8 cellular contexts compared by ENCODE assay signal in the genomic region with DNA sequence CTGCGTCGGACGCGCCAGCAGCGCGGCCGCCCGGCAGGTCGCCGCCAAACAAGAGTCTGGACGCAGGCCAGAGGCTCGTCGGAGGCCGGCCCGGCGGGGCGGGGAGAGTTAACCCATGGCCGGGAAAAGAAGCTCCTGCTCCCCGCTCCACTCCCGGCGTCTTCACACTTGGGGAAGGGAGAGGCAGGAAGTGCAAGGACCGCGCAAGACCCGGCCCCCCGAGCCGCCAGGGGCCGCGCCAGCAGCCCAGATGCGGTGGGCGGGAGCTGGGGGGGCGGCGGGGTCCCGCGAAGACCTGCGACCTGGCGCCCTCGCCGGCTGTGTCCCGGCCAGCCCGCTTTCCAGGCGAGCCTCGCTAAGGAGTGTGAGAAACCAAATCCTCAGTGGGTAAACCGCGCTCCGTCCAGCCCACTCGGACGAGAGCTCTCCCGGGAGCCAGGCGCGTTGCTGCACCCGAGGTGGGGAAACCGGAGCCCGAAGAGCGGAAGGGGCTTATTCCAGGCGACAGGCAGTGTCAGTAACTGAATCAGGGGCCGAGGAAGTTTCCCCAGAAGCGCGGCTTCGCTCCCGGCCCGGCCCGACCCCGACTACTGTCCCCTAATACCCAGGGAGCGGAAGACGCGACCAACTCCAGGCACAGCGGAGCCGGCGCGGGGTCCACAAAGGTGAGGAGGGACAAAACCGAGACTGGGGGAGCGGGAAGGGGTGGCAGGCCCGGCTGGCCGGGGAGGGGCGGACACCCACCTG. TPM values are rescaled to one million over a fixed set of nuclear protein-coding genes. Genes with fewer than 3 reads are reported as not detected.
A peak's percentile ranks its signal among the peaks of the same experiment; 100 is the strongest.
DNase-seq lines count a peak whose midpoint lies in the region; ATAC-seq and TF ChIP-seq lines count a peak whose summit lies in the region.

No MANE protein-coding gene starts in this region.

- WGBS in smooth muscle cell (ENCODE audit: low lambda C conversion rate): under 1% methylated on average over 57 of the region's 75 CpGs

- peak overlapping the region; percentile 85 to 94 (median 90) for H3K4me3 Mint-ChIP-seq in brain

- CTCF ChIA-PET in A673 (lab: Charles Lee): interaction anchor here (0.7 to 0.9 kb wide), 3 partner anchors 42 to 219 kb away, joined by 3 to 5 read pairs (median 3); no protein-coding TSS in a partner anchor

- H3K79me2 ChIP-seq in smooth muscle cell (ENCODE audit: low read depth): peaks cover 4% of the 10 kb centered on the region

- peak; percentile 25 for DNase-seq in A673 (ENCODE audit: low spot score)
- DNase-seq in M059J (ENCODE audit: low read depth): peak; percentile 39
- peak; percentile 69 for DNase-seq in iPS-NIHi11 (ENCODE audit: low spot score)
- DNase-seq in smooth muscle cell (lab: John Stamatoyannopoulos, UW; ENCODE audit: unreplicated experiment): peak; percentile 28
- DNase-seq in KG1 (lab: John Stamatoyannopoulos, UW): no peak

- H4K20me1 ChIP-seq in smooth muscle cell (ENCODE audit: low read depth): peaks cover 21% of the 10 kb centered on the region

- TF ChIP-seq CTCF in A673 (conservative IDR thresholded peaks at IDR 0.05; ENCODE audit: low read depth, low read length) (no peak), brain (conservative IDR thresholded peaks at IDR 0.05) (no peak), smooth muscle cell (IDR thresholded peaks at IDR 0.05; ENCODE audit: borderline replicate concordance, insufficient read depth, poor library complexity, severe bottlenecking) (no peak)

- BruUV-seq in A673 (replicated peaks; lab: Mats Ljungman, UMichigan): no TSS peak

- peak overlapping the region; percentile 35 for H3K9ac ChIP-seq in smooth muscle cell (ENCODE audit: low read depth)

- peaks cover 35% of the 10 kb centered on the region for H3K27me3 ChIP-seq in A673 (replicated peaks; ENCODE audit: insufficient read depth, low read depth, low read length, poor library complexity)
- no peaks in the 10 kb centered on the region for H3K27me3 ChIP-seq in smooth muscle cell (ENCODE audit: low read depth)

- H3K27ac Mint-ChIP-seq in brain: peak overlapping the region in 4 of 5 experiments; percentile 45 to 89 (median 76)

- H3K36me3 Mint-ChIP-seq in brain: peaks cover 7% of the 10 kb centered on the region

- peak overlapping the region; percentile 98 for H3K4me2 ChIP-seq in smooth muscle cell

- peaks cover 4% of the 10 kb centered on the region for H3K27me3 Mint-ChIP-seq in brain

- H2AFZ ChIP-seq in smooth muscle cell (ENCODE audit: low read depth): peak overlapping the region; percentile 98

- intact Hi-C loops in A673 (cut with micrococcal nuclease; ENCODE audit: unreplicated experiment): no loop called here

- peak; percentile 25 for ATAC-seq in GM18498 (IDR thresholded peaks at IDR 0.05; ENCODE audit: unreplicated experiment)
- no peak for ATAC-seq in HG03039 (IDR thresholded peaks at IDR 0.05; ENCODE audit: unreplicated experiment)

- H3K27ac ChIP-seq in A673 (ENCODE audit: low read depth, low read length, poor library complexity, severe bottlenecking) (no peak overlapping the region), smooth muscle cell (ENCODE audit: low read depth) (no peak overlapping the region)

- H3K9me3 Mint-ChIP-seq in brain: peaks cover 0 to 4% (median 0%) of the 10 kb centered on the region in 5 experiments

- H3K4me1 Mint-ChIP-seq in brain: peaks cover 28% of the 10 kb centered on the region

- no peaks in the 10 kb centered on the region for H3F3A ChIP-seq in smooth muscle cell (ENCODE audit: low read depth)

- no peaks in the 10 kb centered on the region for H3K36me3 ChIP-seq in A673 (ENCODE audit: insufficient read depth, low read length, poor library complexity, severe bottlenecking)
- no peaks in the 10 kb centered on the region for H3K36me3 ChIP-seq in smooth muscle cell (ENCODE audit: low read depth)

- POLR2A ChIA-PET in A673 (lab: Charles Lee; ENCODE audit: low non-redundant PET): no interaction called here

- H3K9me3 ChIP-seq in A673 (ENCODE audit: low read depth, low read length, poor library complexity, severe bottlenecking) (no peaks in the 10 kb centered on the region), smooth muscle cell (replicated peaks; ENCODE audit: low read depth) (no peaks in the 10 kb centered on the region)

- H3K4me1 ChIP-seq in A673 (ENCODE audit: insufficient read depth, low read length, poor library complexity, severe bottlenecking) (no peaks in the 10 kb centered on the region), smooth muscle cell (ENCODE audit: low read depth) (peaks cover 6% of the 10 kb centered on the region)

- H3K4me3 ChIP-seq in A673 (ENCODE audit: low read depth, low read length, poor library complexity, severe bottlenecking) (peak overlapping the region; percentile 47), smooth muscle cell (peak overlapping the region; percentile 94)

RNA-seq across cellular contexts. Expression of gene ADAMTS7, which starts 0.7 kb away (rescaled TPM):
- total RNA-seq in A673 (2021) (0.41 and 0.83 TPM in 2 replicates), smooth muscle cell (9.6 and 11.2 TPM in 2 replicates)
- total RNA-seq in M059J (2014; rRNA removed; shearing (Covaris generic)): 0.25 and 0.79 TPM in 2 replicates
- polyA plus RNA-seq in brain (ENCODE audit: insufficient read depth, low read depth, low replicate concordance) (0.97 TPM), smooth muscle cell (7.8 and 11.0 TPM in 2 replicates)
